In the genomic region with DNA sequence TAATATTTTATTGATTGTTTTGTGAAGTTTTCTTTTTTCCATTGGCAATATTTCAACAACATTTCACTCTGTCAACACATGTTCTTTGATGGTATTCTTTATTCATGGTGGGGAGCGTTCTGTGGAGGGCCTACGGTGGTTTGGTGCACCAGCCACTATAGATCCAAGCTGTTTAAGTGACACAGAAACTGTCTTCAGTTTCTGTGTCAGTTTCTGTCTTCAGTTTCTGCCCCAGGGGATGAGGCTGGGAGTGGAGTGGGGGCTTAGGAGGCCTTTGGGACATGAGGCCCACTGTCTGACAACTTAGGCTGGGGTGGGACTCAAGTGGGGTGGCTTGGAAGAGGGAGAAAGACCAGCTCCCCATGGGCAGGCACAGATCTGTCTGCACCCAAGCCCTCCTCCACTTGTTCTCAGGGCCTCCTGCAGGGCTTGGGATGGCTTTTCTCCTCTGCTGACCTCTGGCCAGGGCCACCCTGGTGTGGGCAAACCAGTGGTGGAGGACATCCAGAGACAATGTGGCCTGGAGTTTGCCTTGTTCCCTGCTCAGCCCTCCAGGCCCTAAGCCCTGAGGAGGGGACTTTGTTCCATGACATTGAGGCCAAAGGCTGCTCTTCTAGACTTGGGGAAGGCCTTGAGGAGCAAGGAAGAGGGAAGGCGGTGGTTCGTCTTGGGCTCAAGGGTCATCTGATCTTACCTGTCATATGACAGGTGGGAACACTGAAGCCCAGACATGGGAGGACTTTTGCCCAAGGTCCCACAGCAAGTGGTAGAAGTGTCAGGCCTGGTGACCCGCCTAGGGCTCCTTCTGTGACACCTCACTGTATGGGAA, we compare ENCODE assay signal across 22 cellular contexts.
"Had no signal": no experiment of that assay in that cellular context is flagged by ENCODE, and none has a peak within 500 bp of the region (broad histone marks: within the 10 kb centered on the region; RNA-seq: fewer than 3 reads in every experiment).

No MANE protein-coding gene starts in this region.

- H3K27ac ChIP-seq: ascending aorta, brain microvascular endothelial cell, neutrophil, ovary, prostate gland, thyroid gland had no signal

- DNase-seq: activated T-cell treated with anti-CD3 and anti-CD28 coated beads, Interleukin-2, amount 50 U/mL, for 24 hours; adrenal gland; brain microvascular endothelial cell; central memory CD4-positive, alpha-beta T cell; effector memory CD4-positive, alpha-beta T cell; foreskin melanocyte; islet precursor cell; left cardiac atrium; midbrain; ovary; stimulated activated CD4-positive, alpha-beta T cell treated with anti-CD3 and anti-CD28 coated beads, Interleukin-1b, Interleukin-23, amount 100 ng/mL, for 48 hours; substantia nigra; T1000; thyroid gland had no signal

- H3K4me1 ChIP-seq: adrenal gland had no signal

- H3K4me3 ChIP-seq: adrenal gland, ascending aorta, lung, ovary, prostate gland, thyroid gland had no signal

- ATAC-seq: activated T-helper 17 cell treated with anti-CD3 and anti-CD28 coated beads, Interleukin-2, amount 50 U/mL, for 72 hours; esophagus mucosa; natural killer cell treated with Interleukin-12 subunit alpha and Interleukin-12 subunit beta and Interleukin-15 and Interleukin-18, amount 100 ng/mL, for 72 hours; WTC11 had no signal

- H3K27me3 ChIP-seq: adrenal gland, ascending aorta, brain microvascular endothelial cell, neutrophil, ovary, thyroid gland had no signal

- H3K36me3 ChIP-seq: adrenal gland, ascending aorta, brain microvascular endothelial cell, neutrophil, ovary, prostate gland, thyroid gland had no signal

- H3K9me3 ChIP-seq: adrenal gland, ascending aorta, neutrophil, ovary, prostate gland, thyroid gland had no signal
